Comparison of ENCODE assay signal across 8 cellular contexts in the genomic region with DNA sequence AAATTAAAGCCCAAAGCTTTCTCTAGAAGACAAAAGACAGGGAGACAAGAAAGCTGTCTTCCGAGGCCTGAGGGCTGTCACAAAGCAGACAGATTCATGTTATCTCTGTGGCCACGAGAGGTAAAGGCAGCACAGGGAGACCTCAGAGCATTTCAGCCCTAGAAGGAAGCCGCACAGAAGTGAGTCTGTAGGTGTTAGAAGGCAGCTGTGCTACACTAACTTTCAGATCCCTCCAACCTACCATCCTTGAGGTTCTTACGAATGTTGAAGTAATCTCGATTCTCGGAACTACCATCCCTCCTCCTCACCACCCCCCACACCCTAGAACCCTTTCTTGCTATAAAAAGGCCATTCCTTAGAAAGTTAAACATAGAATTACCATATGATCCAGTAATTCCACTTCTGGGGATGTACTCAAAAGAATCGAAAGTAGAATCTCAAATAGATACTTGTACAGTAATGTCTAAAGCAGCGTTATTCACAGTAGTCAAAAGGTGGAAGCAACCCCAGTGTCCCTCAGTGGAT.
DNase-seq lines count a peak whose midpoint lies in the region; ATAC-seq lines count a peak whose summit lies in the region.

No MANE protein-coding gene starts in this region.

- DNase-seq in activated T-cell treated with anti-CD3 and anti-CD28 coated beads for 48 hours (ENCODE audit: low read depth): peak; percentile 49
- DNase-seq in stimulated activated CD4-positive, alpha-beta T cell treated with anti-CD3 and anti-CD28 coated beads, TNF-alpha, amount 100 ng/mL, for 24 hours (ENCODE audit: low read depth in 3 of 3): peak; percentile 36 to 63 (median 60)
- no peak for DNase-seq in retina
- no peak for DNase-seq in NCI-H446 treated with DMSO at 0.1 percent for 48 hours (lab: John Stamatoyannopoulos, UW)
- DNase-seq in ecto neural progenitor cell (ENCODE audit: low spot score): no peak
- no peak for DNase-seq in caudate nucleus (lab: John Stamatoyannopoulos, UW)

- ATAC-seq in GM19351 (IDR thresholded peaks at IDR 0.05; ENCODE audit: unreplicated experiment): peak; percentile 84
- peak; percentile 83 for ATAC-seq in HG03108 (IDR thresholded peaks at IDR 0.05; ENCODE audit: unreplicated experiment)

- H3K27ac ChIP-seq in caudate nucleus (ENCODE audit: low read depth, low read length): no peak overlapping the region

Comparison
In these comparisons a context has a peak if more than half of its experiments do, and no peak if none do; other contexts are left out.
1. DNase-seq: peak in activated T-cell treated with anti-CD3 and anti-CD28 coated beads for 48 hours (single experiment) and stimulated activated CD4-positive, alpha-beta T cell treated with anti-CD3 and anti-CD28 coated beads, TNF-alpha, amount 100 ng/mL, for 24 hours (3 of 3); none in retina (single experiment), NCI-H446 treated with DMSO at 0.1 percent for 48 hours (single experiment), ecto neural progenitor cell (single experiment) and caudate nucleus (0 of 61).